Comparison of ENCODE assay signal across 9 cellular contexts in the genomic region with DNA sequence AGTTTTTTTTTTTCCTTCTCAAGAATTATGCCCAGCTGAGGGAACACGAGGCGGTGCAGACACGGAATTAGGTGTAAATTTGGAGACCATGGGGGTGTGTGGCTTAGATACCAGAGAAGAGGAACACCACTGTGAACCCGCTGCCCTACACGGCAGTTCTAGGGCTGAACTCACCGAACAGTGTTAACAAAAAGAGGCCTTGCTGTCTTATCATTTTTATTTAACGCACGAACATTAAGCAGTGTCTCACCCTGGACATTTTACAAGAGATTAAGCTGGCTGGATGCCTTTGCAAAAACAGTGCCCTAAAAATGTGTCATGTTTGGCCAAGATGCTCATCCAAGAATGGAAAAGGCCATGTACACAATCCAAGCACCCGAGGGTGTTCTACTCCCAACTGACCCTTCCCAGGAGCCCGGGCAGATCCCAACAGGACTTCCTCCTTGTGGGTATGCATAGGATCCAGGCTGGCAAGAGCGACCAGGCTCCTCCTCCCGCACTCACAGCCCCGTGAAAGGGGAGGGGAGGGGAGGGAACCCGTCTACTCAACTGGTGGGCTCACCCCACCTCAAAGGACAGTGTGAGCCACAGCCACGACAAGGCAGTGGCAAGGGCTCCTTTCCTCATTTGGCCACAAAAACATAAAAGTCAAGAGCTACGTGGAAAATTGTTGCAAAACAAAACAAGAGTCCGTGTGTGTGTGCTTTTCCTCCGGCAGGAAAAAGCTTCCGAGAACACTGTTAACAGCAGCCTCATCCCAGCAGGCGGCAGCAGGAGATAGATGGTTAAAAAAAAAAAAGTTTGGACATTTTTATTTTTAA. TPM values are rescaled to one million over a fixed set of nuclear protein-coding genes. Genes with fewer than 3 reads are reported as not detected.
DNase-seq lines count a peak whose midpoint lies in the region; ATAC-seq and TF ChIP-seq lines count a peak whose summit lies in the region.
"Had no signal": no experiment of that assay in that cellular context is flagged by ENCODE, and none has a peak within 500 bp of the region (broad histone marks: within the 10 kb centered on the region; RNA-seq: fewer than 3 reads in every experiment).

No MANE protein-coding gene starts in this region.

- H3K36me3 ChIP-seq in breast epithelium: no peaks in the 10 kb centered on the region
- no peaks in the 10 kb centered on the region for H3K36me3 ChIP-seq in suprapubic skin

- H3K4me3 ChIP-seq in breast epithelium (peak overlapping the region; percentile 35 to 60 (median 45)), suprapubic skin (peak overlapping the region; percentile 43), lower leg skin (ENCODE audit: low read depth, poor library complexity, severe bottlenecking) (no peak overlapping the region)

- peak; percentile 36 for ATAC-seq in left lobe of liver
- ATAC-seq in GM19023 (IDR thresholded peaks at IDR 0.05; ENCODE audit: unreplicated experiment): no peak
- ATAC-seq: activated CD8-positive, alpha-beta T cell treated with anti-CD3 and anti-CD28 coated beads, Interleukin-2, amount 10 ng/mL, durations not matched to agents 7 days and 5 days had no signal

- peak overlapping the region; percentile 85 to 87 for H3K27ac ChIP-seq in breast epithelium
- peak overlapping the region; percentile 84 for H3K27ac ChIP-seq in suprapubic skin

- H3K27me3 ChIP-seq in breast epithelium (no peaks in the 10 kb centered on the region), suprapubic skin (no peaks in the 10 kb centered on the region)

- no peaks in the 10 kb centered on the region for H3K4me1 ChIP-seq in breast epithelium
- H3K4me1 ChIP-seq in suprapubic skin: peaks cover 33% of the 10 kb centered on the region

- H3K9me3 ChIP-seq in breast epithelium (no peaks in the 10 kb centered on the region), suprapubic skin (no peaks in the 10 kb centered on the region)

- DNase-seq in HT1080 (ENCODE audit: low read depth): peak; percentile 37
- peak in 1 of 2 donors; percentile 81 for DNase-seq in breast epithelium (ENCODE audit: low spot score in 2 of 2)
- peak; percentile 47 for DNase-seq in left lobe of liver (ENCODE audit: low spot score)
- DNase-seq in suprapubic skin (ENCODE audit: low spot score in 2 of 2): peak in 1 of 2 donors; percentile 54
- no peak for DNase-seq in lower leg skin (ENCODE audit: low spot score in 2 of 2)
- no peak for DNase-seq in NCI-H146 treated with DMSO at 0.1 percent for 48 hours (lab: John Stamatoyannopoulos, UW; ENCODE audit: unreplicated experiment)
- DNase-seq in kidney glomerular epithelial cell (lab: John Stamatoyannopoulos, UW): no peak
- DNase-seq: activated CD8-positive, alpha-beta T cell treated with anti-CD3 and anti-CD28 coated beads, Interleukin-2, amount 10 ng/mL, durations not matched to agents 7 days and 5 days had no signal

- WGBS in suprapubic skin: 8% methylated on average over 19 of the region's 20 CpGs
- 8 to 12% methylated on average over 20 of the region's 20 CpGs for WGBS in lower leg skin, 2 donors

- TF ChIP-seq POLR2A in breast epithelium (IDR thresholded peaks at IDR 0.05) (no peak), suprapubic skin (IDR thresholded peaks at IDR 0.05) (no peak), lower leg skin (IDR thresholded peaks at IDR 0.05) (no peak)

- no peak for TF ChIP-seq EP300 in suprapubic skin (IDR thresholded peaks at IDR 0.05)

- intact Hi-C loops in breast epithelium (cut with DNase I; ENCODE audit: low total_unique reads) (no loop called here), lower leg skin (cut with DNase I; ENCODE audit: low total_unique reads) (no loop called here)

- TF ChIP-seq CTCF in breast epithelium (IDR thresholded peaks at IDR 0.05) (peak in 1 of 3 donors; percentile 27), suprapubic skin (IDR thresholded peaks at IDR 0.05) (no peak), lower leg skin (IDR thresholded peaks at IDR 0.05) (no peak)

RNA-seq across cellular contexts. Expression of a gene that starts 20.3 kb away (rescaled TPM):
- 21.5 and 21.7 TPM in 2 replicates for total RNA-seq in HT1080 (2014; rRNA removed; shearing (Covaris generic))
- polyA plus RNA-seq in HT1080 (2015; cell fraction: cytosol; rRNA removed): 15.2 and 24.4 TPM in 2 replicates
- polyA plus RNA-seq in HT1080 (2015; cell fraction: nucleus; rRNA removed): 35.4 and 39.4 TPM in 2 replicates
- total RNA-seq in breast epithelium: 10 to 100 TPM; 37.0 to 73.8 (median 41.6) TPM
- 10.5 TPM for total RNA-seq in left lobe of liver
- total RNA-seq in suprapubic skin: 10 to 100 TPM; 35.9 to 43.8 (median 38.9) TPM
- 10 to 100 TPM; 39.4 to 79.5 (median 49.4) TPM for total RNA-seq in lower leg skin

RNA-seq across cellular contexts. Expression of a gene that starts 54.3 kb away (rescaled TPM):
- total RNA-seq in HT1080 (2014; rRNA removed; shearing (Covaris generic)): 6.4 and 6.5 TPM in 2 replicates
- polyA plus RNA-seq in HT1080 (2015; cell fraction: cytosol; rRNA removed): 2.7 and 4.1 TPM in 2 replicates
- 17.2 and 21.6 TPM in 2 replicates for polyA plus RNA-seq in HT1080 (2015; cell fraction: nucleus; rRNA removed)
- total RNA-seq in breast epithelium: 10 to 100 TPM in 1 of 3 donors, 1 to 10 TPM in 2; 6.6 to 14.1 (median 9.2) TPM
- total RNA-seq in left lobe of liver: 3.2 TPM
- total RNA-seq in suprapubic skin: 10 to 100 TPM in 3 of 4 donors, 1 to 10 TPM in 1; 7.6 to 27.5 (median 12.9) TPM
- total RNA-seq in lower leg skin: 10 to 100 TPM in 2 of 4 donors, 1 to 10 TPM in 2; 4.7 to 26.9 (median 9.1) TPM

Comparison
In these comparisons a context has a peak if more than half of its experiments do, and no peak if none do; other contexts are left out.
1. DNase-seq: peak in HT1080 (single experiment) and left lobe of liver (single experiment); none in lower leg skin (0 of 2), NCI-H146 treated with DMSO at 0.1 percent for 48 hours (single experiment) and kidney glomerular epithelial cell (single experiment).